ENCODE assay signal across 16 cellular contexts in the genomic region with DNA sequence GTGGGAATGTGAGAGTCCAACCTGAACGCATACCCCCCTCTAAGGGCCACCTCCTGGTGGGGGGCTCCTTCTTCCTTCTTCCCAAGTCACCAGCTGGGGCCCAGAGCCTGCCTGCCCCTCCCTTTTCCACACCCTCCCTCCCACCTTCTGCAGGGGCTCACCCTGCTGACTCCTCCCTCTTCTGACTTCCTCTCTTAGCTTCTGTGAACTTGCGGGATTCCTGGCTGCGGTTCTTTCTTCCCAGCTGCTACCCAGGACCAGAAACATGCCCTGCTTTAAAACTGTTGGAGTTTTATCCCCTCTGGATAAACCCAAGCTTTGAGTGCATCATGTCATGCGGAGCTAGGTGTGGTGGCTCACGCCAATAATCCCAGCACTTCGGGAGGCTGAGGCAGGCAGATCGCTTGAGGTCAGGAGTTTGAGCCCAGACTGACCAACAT. TPM values are rescaled to one million over a fixed set of nuclear protein-coding genes. Genes with fewer than 3 reads are reported as not detected.
DNase-seq lines count a peak whose midpoint lies in the region; ATAC-seq and TF ChIP-seq lines count a peak whose summit lies in the region.
"Had no signal": no experiment of that assay in that cellular context is flagged by ENCODE, and none has a peak within 500 bp of the region (broad histone marks: within the 10 kb centered on the region; RNA-seq: fewer than 3 reads in every experiment).

No MANE protein-coding gene starts in this region.

- no peak overlapping the region for H3K23ac ChIP-seq in mesendoderm (ENCODE audit: low read length)

- H2BK120ac ChIP-seq in mesendoderm (ENCODE audit: low read depth, low read length): no peak overlapping the region

- no peaks in the 10 kb centered on the region for H3K27me3 ChIP-seq in H7 (ENCODE audit: control insufficient read depth, insufficient read depth, low read length)
- H3K27me3 ChIP-seq in mesendoderm (ENCODE audit: insufficient read depth, low read length, poor library complexity): no peaks in the 10 kb centered on the region

- no peak overlapping the region for H2BK15ac ChIP-seq in mesendoderm (replicated peaks; ENCODE audit: low read depth)

- ATAC-seq in activated CD4-positive, alpha-beta T cell treated with anti-CD3 and anti-CD28 coated beads for 36 hours: no peak
- ATAC-seq in WTC11: peak; percentile 73
- ATAC-seq in HG03571 (IDR thresholded peaks at IDR 0.05; ENCODE audit: unreplicated experiment): no peak
- ATAC-seq in GM18517 (IDR thresholded peaks at IDR 0.05; ENCODE audit: unreplicated experiment): no peak
- ATAC-seq: activated CD4-positive, CD25-positive, alpha-beta regulatory T cell treated with anti-CD3 and anti-CD28 coated beads, Interleukin-2, amount 50 U/mL, for 24 hours; psoas muscle had no signal

- no peaks in the 10 kb centered on the region for H3K79me1 ChIP-seq in mesendoderm (ENCODE audit: low read length)

- H3K4me3 ChIP-seq in H7 (ENCODE audit: insufficient read depth, low read depth, low read length) (no peak overlapping the region), mesendoderm (ENCODE audit: low read length) (no peak overlapping the region)
- H3K4me3 ChIP-seq: psoas muscle had no signal

- H3K18ac ChIP-seq in mesendoderm (ENCODE audit: low read length): no peak overlapping the region

- no peak overlapping the region for H3K9ac ChIP-seq in mesendoderm (ENCODE audit: low read length)

- H2AK5ac ChIP-seq in mesendoderm (ENCODE audit: low read length): no peak overlapping the region

- no peak overlapping the region for H3K4me2 ChIP-seq in mesendoderm (ENCODE audit: low read length)

- H2BK5ac ChIP-seq in mesendoderm (ENCODE audit: low read length): no peak overlapping the region

- no peak overlapping the region for H3K27ac ChIP-seq in mesendoderm (ENCODE audit: low read depth, low read length)
- H3K27ac ChIP-seq: psoas muscle had no signal

- H3K36me3 Mint-ChIP-seq in activated CD4-positive, alpha-beta T cell treated with anti-CD3 and anti-CD28 coated beads for 36 hours (ENCODE audit: low read depth): no peaks in the 10 kb centered on the region
- H3K36me3 Mint-ChIP-seq in WTC11: no peaks in the 10 kb centered on the region

- POLR2A ChIA-PET in activated CD4-positive, alpha-beta T cell treated with anti-CD3 and anti-CD28 coated beads for 36 hours (lab: Charles Lee): no interaction called here
- POLR2A ChIA-PET in WTC11 (lab: Charles Lee): interaction anchor here (1.8 kb wide), 1 partner anchor 9 kb away, joined by 8 read pairs; the partner anchor contains the start of gene LRRC74B

- peak overlapping the region; percentile 5 for H3K4me3 Mint-ChIP-seq in activated CD4-positive, alpha-beta T cell treated with anti-CD3 and anti-CD28 coated beads for 36 hours
- H3K4me3 Mint-ChIP-seq in WTC11: peak overlapping the region; percentile 14; the same call in 1 of the 2 replicates

- TF ChIP-seq CTCF in WTC11 (IDR thresholded peaks at IDR 0.05): no peak

- H3K9me3 Mint-ChIP-seq in activated CD4-positive, alpha-beta T cell treated with anti-CD3 and anti-CD28 coated beads for 36 hours (ENCODE audit: low read depth): no peaks in the 10 kb centered on the region
- no peaks in the 10 kb centered on the region for H3K9me3 Mint-ChIP-seq in WTC11
- H3K9me3 Mint-ChIP-seq: activated T-helper 1 cell treated with anti-CD3 and anti-CD28 coated beads, Interleukin-12 subunit alpha, Interleukin-12 subunit beta, Interleukin-2, Interleukin-4 antibody, amounts not matched to agents 30 ng/mL and 10 ng/mL and 1 ng/mL, durations not matched to agents 14 hours and 24 hours and 36 hours had no signal

- CTCF ChIA-PET in activated CD4-positive, alpha-beta T cell treated with anti-CD3 and anti-CD28 coated beads for 36 hours (lab: Charles Lee): interaction anchor here (0.6 kb wide), 1 partner anchor 48 kb away, joined by 3 read pairs; no protein-coding TSS in a partner anchor
- CTCF ChIA-PET in WTC11 (lab: Charles Lee): interaction anchor here (0.6 to 2.3 kb wide), 10 partner anchors 9 to 1521 kb away, joined by 3 to 7 read pairs (median 4); partner anchors contain the start of genes CRKL and LZTR1

- no peaks in the 10 kb centered on the region for H3K79me2 ChIP-seq in mesendoderm (ENCODE audit: control insufficient read depth, insufficient read depth, low read length)

- no peak overlapping the region for H4K5ac ChIP-seq in mesendoderm (ENCODE audit: low read length)

- H3K27me3 Mint-ChIP-seq in activated CD4-positive, alpha-beta T cell treated with anti-CD3 and anti-CD28 coated beads for 36 hours: peaks cover 4% of the 10 kb centered on the region
- no peaks in the 10 kb centered on the region; the same call in 1 of the 2 replicates for H3K27me3 Mint-ChIP-seq in WTC11 (ENCODE audit: low read depth)

- peak overlapping the region; percentile 3 for H3K27ac Mint-ChIP-seq in activated CD4-positive, alpha-beta T cell treated with anti-CD3 and anti-CD28 coated beads for 36 hours
- no peak overlapping the region for H3K27ac Mint-ChIP-seq in WTC11

- intact Hi-C loops in activated CD4-positive, alpha-beta T cell treated with anti-CD3 and anti-CD28 coated beads for 36 hours (cut with DNase I, micrococcal nuclease): no loop called here

- H3K36me3 ChIP-seq in H7 (replicated peaks; ENCODE audit: control insufficient read depth, insufficient read depth, low read length): no peaks in the 10 kb centered on the region
- H3K36me3 ChIP-seq in mesendoderm (ENCODE audit: control insufficient read depth, insufficient read depth, low read length): no peaks in the 10 kb centered on the region

- DNase-seq in activated CD4-positive, alpha-beta T cell treated with anti-CD3 and anti-CD28 coated beads for 36 hours: no peak
- DNase-seq in activated CD4-positive, alpha-beta T cell treated with anti-CD3 and anti-CD28 coated beads for 48 hours: no peak
- DNase-seq in H7: peak; percentile 81
- DNase-seq in WTC11 (ENCODE audit: low spot score): no peak
- peak; percentile 45 for DNase-seq in mesendoderm
- no peak for DNase-seq in activated CD4-positive, CD25-positive, alpha-beta regulatory T cell (lab: John Stamatoyannopoulos, UW)
- DNase-seq: KG1, kidney glomerular epithelial cell, NCI-H187 treated with DMSO at 0.1 percent for 48 hours, NCI-H526 treated with DMSO at 0.1 percent for 48 hours, psoas muscle had no signal

- H3K4me1 Mint-ChIP-seq in activated CD4-positive, alpha-beta T cell treated with anti-CD3 and anti-CD28 coated beads for 36 hours: peaks cover 11% of the 10 kb centered on the region
- H3K4me1 Mint-ChIP-seq in WTC11: peaks cover 39% of the 10 kb centered on the region

- peaks cover 6% of the 10 kb centered on the region for H3K4me1 ChIP-seq in mesendoderm (ENCODE audit: control insufficient read depth, low read depth, low read length)
- H3K4me1 ChIP-seq: psoas muscle had no signal

- H4K8ac ChIP-seq in mesendoderm (ENCODE audit: low read depth, low read length): no peak overlapping the region

- H3K56ac ChIP-seq in mesendoderm (ENCODE audit: low read length): no peak overlapping the region

- H3K4ac ChIP-seq in mesendoderm (ENCODE audit: low read depth, low read length): no peak overlapping the region

- no CpG with 5 or more reads among the region's 7 CpGs for WGBS in mesendoderm (ENCODE audit: extremely low coverage, insufficient coverage, low lambda C conversion rate)

TF ChIP-seq in WTC11, 78 proteins besides CTCF, POLR2A, EP300 and RAD21 (continues in another document):
- TF ChIP-seq SP1 (CRISPR knock-in tag; conservative IDR thresholded peaks at IDR 0.05) (no peak), NFE2L1 (CRISPR knock-in tag; IDR thresholded peaks at IDR 0.05) (no peak), NFYB (CRISPR knock-in tag; conservative IDR thresholded peaks at IDR 0.05; ENCODE audit: low read depth) (no peak), ZNF396 (CRISPR knock-in tag; IDR thresholded peaks at IDR 0.05; ENCODE audit: borderline replicate concordance) (no peak), RORB (CRISPR knock-in tag; IDR thresholded peaks at IDR 0.05) (no peak), ZNF219 (CRISPR knock-in tag; IDR thresholded peaks at IDR 0.05; ENCODE audit: borderline replicate concordance) (no peak)

RNA-seq across cellular contexts. Expression of gene LRRC74B, which starts 10.2 kb away (rescaled TPM):
- not detected for total RNA-seq in activated CD4-positive, alpha-beta T cell treated with anti-CD3 and anti-CD28 coated beads for 36 hours
- not detected in 2 replicates for total RNA-seq in H7 (2014; rRNA removed; shearing (Covaris generic))
- not detected in 3 replicates for total RNA-seq in WTC11 (2021)
- polyA plus RNA-seq in mesendoderm (2013, experiment 1 of 2): not detected
- polyA plus RNA-seq in mesendoderm (2013, experiment 2 of 2): not detected
- total RNA-seq: activated T-helper 1 cell treated with anti-CD3 and anti-CD28 coated beads, Interleukin-12 subunit alpha, Interleukin-12 subunit beta, Interleukin-2, Interleukin-4 antibody, amounts not matched to agents 30 ng/mL and 10 ng/mL and 1 ng/mL, durations not matched to agents 14 hours and 24 hours and 36 hours; Daoy had no signal

RNA-seq across cellular contexts. Expression of gene SLC7A4, which starts 23.5 kb away (rescaled TPM):
- not detected for total RNA-seq in activated CD4-positive, alpha-beta T cell treated with anti-CD3 and anti-CD28 coated beads for 36 hours
- not detected in 2 replicates for total RNA-seq in H7 (2014; rRNA removed; shearing (Covaris generic))
- total RNA-seq in WTC11 (2021): 0.21 to 0.50 TPM (median 0.37 TPM) in 3 replicates
- polyA plus RNA-seq in mesendoderm (2013, experiment 1 of 2): 0.03 TPM
- not detected for polyA plus RNA-seq in mesendoderm (2013, experiment 2 of 2)
- total RNA-seq: activated T-helper 1 cell treated with anti-CD3 and anti-CD28 coated beads, Interleukin-12 subunit alpha, Interleukin-12 subunit beta, Interleukin-2, Interleukin-4 antibody, amounts not matched to agents 30 ng/mL and 10 ng/mL and 1 ng/mL, durations not matched to agents 14 hours and 24 hours and 36 hours; Daoy had no signal

RNA-seq across cellular contexts. Expression of gene P2RX6, which starts 40.9 kb away (rescaled TPM):
- total RNA-seq in activated CD4-positive, alpha-beta T cell treated with anti-CD3 and anti-CD28 coated beads for 36 hours: under 1 TPM; 0.18 to 0.25 TPM
- 0.26 and 0.31 TPM in 2 replicates for total RNA-seq in H7 (2014; rRNA removed; shearing (Covaris generic))
- 0.13 to 0.69 TPM (median 0.30 TPM) in 3 replicates for total RNA-seq in WTC11 (2021)
- not detected for polyA plus RNA-seq in mesendoderm (2013, experiment 1 of 2)
- polyA plus RNA-seq in mesendoderm (2013, experiment 2 of 2): not detected

RNA-seq across cellular contexts. Expression of gene THAP7, which starts 54.0 kb away (rescaled TPM):
- 10 to 100 TPM; 25.1 to 27.2 TPM for total RNA-seq in activated CD4-positive, alpha-beta T cell treated with anti-CD3 and anti-CD28 coated beads for 36 hours
- 42.7 and 49.1 TPM in 2 replicates for total RNA-seq in H7 (2014; rRNA removed; shearing (Covaris generic))
- 18.7 to 23.9 TPM (median 19.3 TPM) in 3 replicates for total RNA-seq in WTC11 (2021)
- polyA plus RNA-seq in mesendoderm (2013, experiment 1 of 2): 21.8 TPM
- 21.7 TPM for polyA plus RNA-seq in mesendoderm (2013, experiment 2 of 2)

Comparison
In these comparisons a context has a peak if more than half of its experiments do, and no peak if none do; other contexts are left out.
1. DNase-seq: peak in H7 (single experiment) and mesendoderm (single experiment); none in activated CD4-positive, alpha-beta T cell treated with anti-CD3 and anti-CD28 coated beads for 36 hours (single experiment), activated CD4-positive, alpha-beta T cell treated with anti-CD3 and anti-CD28 coated beads for 48 hours (single experiment), WTC11 (single experiment) and activated CD4-positive, CD25-positive, alpha-beta regulatory T cell (0 of 4).